9 cellular contexts compared by ENCODE assay signal in the genomic region with DNA sequence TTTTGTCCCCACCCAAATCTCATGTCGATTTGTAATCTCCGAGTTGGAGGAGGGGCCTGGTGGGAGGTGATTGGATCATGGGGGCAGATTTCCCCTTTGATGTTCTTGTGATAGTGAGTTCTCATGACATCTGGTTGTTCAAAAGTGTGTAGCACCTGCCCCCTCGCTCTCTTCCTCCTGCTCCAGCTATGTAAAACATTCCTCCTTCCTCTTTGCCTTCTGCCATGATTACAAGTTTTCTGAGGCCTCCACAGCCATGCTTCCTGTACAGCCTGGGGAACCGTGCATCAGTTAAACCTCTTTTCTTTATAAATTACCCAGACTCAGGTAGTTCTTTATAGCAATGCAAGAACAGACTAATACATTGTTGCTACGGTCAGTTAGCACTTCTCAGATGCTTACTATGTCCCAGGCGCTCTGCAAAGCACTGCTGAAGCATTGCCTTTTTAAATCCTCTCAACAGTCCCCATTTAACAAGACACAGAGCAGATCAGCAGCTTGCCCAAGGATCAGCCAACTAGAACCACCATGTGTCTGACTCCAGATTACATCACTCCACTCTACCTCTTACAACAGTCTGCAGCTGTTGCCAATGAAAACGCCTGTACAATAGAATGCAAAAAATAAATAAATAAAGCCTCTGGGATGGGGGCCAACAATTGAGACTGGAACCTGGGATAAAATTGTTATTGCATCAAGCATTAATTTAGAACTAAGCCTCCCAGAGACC. TPM values are rescaled to one million over a fixed set of nuclear protein-coding genes. Genes with fewer than 3 reads are reported as not detected.
DNase-seq lines count a peak whose midpoint lies in the region; ATAC-seq and TF ChIP-seq lines count a peak whose summit lies in the region.
"Had no signal": no experiment of that assay in that cellular context is flagged by ENCODE, and none has a peak within 500 bp of the region (broad histone marks: within the 10 kb centered on the region; RNA-seq: fewer than 3 reads in every experiment).

No MANE protein-coding gene starts in this region.

- TF ChIP-seq POLR2A in body of pancreas (IDR thresholded peaks at IDR 0.05) (no peak), right lobe of liver (IDR thresholded peaks at IDR 0.05) (no peak)

- WGBS in body of pancreas, 2 donors: 58 to 62% methylated on average over 7 of the region's 7 CpGs
- WGBS in right lobe of liver (ENCODE audit: insufficient coverage, low coverage, low lambda C conversion rate, missing lambda C conversion rate): 65% methylated on average over 6 of the region's 7 CpGs

- peak; percentile 84 for DNase-seq in COLO668 (lab: John Stamatoyannopoulos, UW; ENCODE audit: unreplicated experiment)
- peak; percentile 99 for DNase-seq in NCI-H1694 (lab: John Stamatoyannopoulos, UW)
- peak; percentile 22 to 66 (median 48) for DNase-seq in body of pancreas
- DNase-seq in right lobe of liver: peak in 1 of 3 donors; percentile 54
- DNase-seq in activated CD8-positive, alpha-beta memory T cell treated with anti-CD3 and anti-CD28 coated beads, Interleukin-2, amount 50 U/mL, for 4 hours: no peak
- DNase-seq in Kasumi-1 (lab: John Stamatoyannopoulos, UW): no peak
- DNase-seq: activated CD4-positive, CD25-positive, alpha-beta regulatory T cell treated with anti-CD3 and anti-CD28 coated beads, Interleukin-2, amount 50 U/mL, for 72 hours had no signal

- no peaks in the 10 kb centered on the region for H3K27me3 ChIP-seq in body of pancreas
- no peaks in the 10 kb centered on the region for H3K27me3 ChIP-seq in right lobe of liver

- intact Hi-C loops in body of pancreas (cut with DNase I): no loop called here
- intact Hi-C loops in right lobe of liver (cut with DNase I): no loop called here

- no peak for TF ChIP-seq CTCF in body of pancreas (IDR thresholded peaks at IDR 0.05)
- no peak for TF ChIP-seq CTCF in right lobe of liver (IDR thresholded peaks at IDR 0.05)

- peak; percentile 84 for ATAC-seq in body of pancreas
- peak; percentile 72 to 81 (median 78) for ATAC-seq in right lobe of liver
- ATAC-seq in GM21367 (IDR thresholded peaks at IDR 0.05; ENCODE audit: unreplicated experiment): no peak
- ATAC-seq in GM21717 (IDR thresholded peaks at IDR 0.05; ENCODE audit: unreplicated experiment): no peak

- H3K36me3 ChIP-seq in body of pancreas (replicated peaks in 1 of 2; ENCODE audit: insufficient read depth in 1 of 2, low read depth in 2 of 2) (no peaks in the 10 kb centered on the region), right lobe of liver (no peaks in the 10 kb centered on the region)

- H3K4me1 ChIP-seq in body of pancreas: peaks cover 33% of the 10 kb centered on the region
- peaks cover 0 to 29% (median 5%) of the 10 kb centered on the region in 4 donors for H3K4me1 ChIP-seq in right lobe of liver

- H3K9me3 ChIP-seq in body of pancreas: no peaks in the 10 kb centered on the region
- no peaks in the 10 kb centered on the region for H3K9me3 ChIP-seq in right lobe of liver

- H3K4me3 ChIP-seq in body of pancreas: no peak overlapping the region
- no peak overlapping the region for H3K4me3 ChIP-seq in right lobe of liver

- peak overlapping the region in 1 of 4 donors; percentile 29 for H3K27ac ChIP-seq in body of pancreas
- H3K27ac ChIP-seq in right lobe of liver: peak overlapping the region in 1 of 3 donors; percentile 30

RNA-seq across cellular contexts. Expression of a gene that starts 52.4 kb away (rescaled TPM):
- total RNA-seq in body of pancreas (10 to 100 TPM in 1 of 2 donors, 1 to 10 TPM in 1; 8.2 to 12.5 TPM), right lobe of liver (1 to 10 TPM; 4.9 to 8.4 (median 6.6) TPM)

Comparison
In these comparisons a context has a peak if more than half of its experiments do, and no peak if none do; other contexts are left out.
1. DNase-seq: peak in COLO668 (single experiment), NCI-H1694 (single experiment) and body of pancreas (4 of 4); none in activated CD8-positive, alpha-beta memory T cell treated with anti-CD3 and anti-CD28 coated beads, Interleukin-2, amount 50 U/mL, for 4 hours (single experiment) and Kasumi-1 (0 of 2).
2. ATAC-seq: peak in body of pancreas (single experiment) and right lobe of liver (4 of 4); none in GM21367 (single experiment) and GM21717 (single experiment).